Comparison of ENCODE assay signal across 10 cellular contexts in the genomic region with DNA sequence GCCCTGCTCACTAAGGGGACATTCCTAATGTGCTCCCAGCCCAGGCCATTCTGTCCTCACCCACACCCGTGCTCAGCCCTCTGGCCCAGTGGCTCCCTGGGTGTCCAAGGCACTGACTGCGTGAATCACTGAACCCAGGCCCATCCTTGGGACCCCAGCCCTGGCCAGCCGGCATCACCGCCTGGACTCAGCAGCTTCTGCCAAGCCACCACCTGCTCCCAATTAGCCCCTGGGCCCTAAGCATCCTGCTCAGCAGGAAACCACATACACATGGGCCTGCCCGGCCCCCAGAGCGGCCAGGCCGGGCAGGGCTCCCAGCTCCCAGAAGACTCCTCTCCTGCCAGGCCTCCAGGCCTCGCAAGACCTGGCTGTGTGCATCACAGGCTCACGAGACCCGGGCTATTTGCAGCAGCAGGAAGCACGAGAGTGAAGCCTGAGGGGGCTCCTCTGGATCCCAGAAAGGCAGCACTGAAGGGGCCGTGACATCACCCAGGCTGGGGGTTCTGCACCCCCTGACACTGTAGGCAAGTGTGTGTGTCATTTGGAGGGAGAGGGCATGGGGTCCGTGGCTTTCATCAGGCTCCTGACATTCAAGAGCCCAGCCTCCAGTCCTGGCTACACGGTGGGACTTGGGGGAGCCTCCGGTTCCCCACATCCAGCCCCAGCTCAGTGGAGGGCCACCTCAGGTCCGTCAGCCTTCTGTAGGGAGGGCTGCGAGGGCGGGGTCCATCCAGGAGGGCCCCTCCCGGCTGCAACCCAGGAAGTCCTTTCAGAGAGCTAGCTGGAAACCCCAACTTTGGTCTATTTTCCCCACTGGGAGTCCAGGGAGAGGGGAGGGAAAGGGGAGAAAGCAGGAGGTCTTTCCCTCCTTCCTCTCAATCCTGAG. TPM values are rescaled to one million over a fixed set of nuclear protein-coding genes. Genes with fewer than 3 reads are reported as not detected.
A peak's percentile ranks its signal among the peaks of the same experiment; 100 is the strongest.
DNase-seq lines count a peak whose midpoint lies in the region; ATAC-seq and TF ChIP-seq lines count a peak whose summit lies in the region.
"Had no signal": no experiment of that assay in that cellular context is flagged by ENCODE, and none has a peak within 500 bp of the region (broad histone marks: within the 10 kb centered on the region; RNA-seq: fewer than 3 reads in every experiment).

No MANE protein-coding gene starts in this region.

- H3K27me3 Mint-ChIP-seq in chondrocyte (ENCODE audit: low read depth): no peaks in the 10 kb centered on the region

- no peaks in the 10 kb centered on the region for H3K9me3 ChIP-seq in subcutaneous abdominal adipose tissue (ENCODE audit: control insufficient read depth in 5 of 5, low read length in 5 of 5)
- H3K9me3 ChIP-seq: SJSA1 had no signal

- H3K9me3 Mint-ChIP-seq in chondrocyte (ENCODE audit: low read depth): no peaks in the 10 kb centered on the region

- peaks cover 6% of the 10 kb centered on the region for H3K36me3 Mint-ChIP-seq in chondrocyte (ENCODE audit: low read depth)

- peaks cover 0 to 34% (median 24%) of the 10 kb centered on the region in 5 donors for H3K4me1 ChIP-seq in subcutaneous abdominal adipose tissue (ENCODE audit: control insufficient read depth in 5 of 5, insufficient read depth in 5 of 5, low read length in 5 of 5)
- H3K4me1 ChIP-seq: parathyroid adenoma had no signal

- H3K27ac Mint-ChIP-seq in chondrocyte (ENCODE audit: unreplicated experiment): peak overlapping the region; percentile 90

- peak overlapping the region in 2 of 5 donors; percentile 29 to 48 for H3K9ac ChIP-seq in subcutaneous abdominal adipose tissue (ENCODE audit: low read length in 5 of 5)
- H3K9ac ChIP-seq: parathyroid adenoma had no signal

- H3K4me3 ChIP-seq in kidney epithelial cell (ENCODE audit: low read depth, low read length) (peak overlapping the region; percentile 76), subcutaneous abdominal adipose tissue (ENCODE audit: low read depth in 1 of 5, low read length in 5 of 5) (peak overlapping the region in 4 of 5 donors; percentile 6 to 43 (median 16))

- peaks cover 59% of the 10 kb centered on the region for H3K4me1 Mint-ChIP-seq in chondrocyte (ENCODE audit: low read depth)

- H3K27ac ChIP-seq in subcutaneous abdominal adipose tissue (ENCODE audit: low read depth, low read length): no peak overlapping the region
- H3K27ac ChIP-seq: parathyroid adenoma, SJSA1 had no signal

- no peak for TF ChIP-seq CTCF in chondrocyte (IDR thresholded peaks at IDR 0.05)
- no peak for TF ChIP-seq CTCF in kidney epithelial cell (IDR thresholded peaks at IDR 0.05; ENCODE audit: insufficient read depth, low read length, poor library complexity, severe bottlenecking)

- ATAC-seq in GM21825 (IDR thresholded peaks at IDR 0.05; ENCODE audit: unreplicated experiment): no peak

- DNase-seq in HT1080 (ENCODE audit: low read depth): peak; percentile 23
- DNase-seq in chondrocyte (ENCODE audit: low spot score): no peak
- no peak for DNase-seq in kidney epithelial cell (ENCODE audit: low read depth)
- DNase-seq in Ammon's horn (ENCODE audit: low spot score): no peak
- no peak for DNase-seq in NCI-H526 (lab: John Stamatoyannopoulos, UW)
- no peak for DNase-seq in activated CD4-positive, alpha-beta T cell treated with anti-CD3 and anti-CD28 coated beads, Interleukin-2, amount 50 U/mL, for 48 hours

- peak overlapping the region; percentile 81 for H3K4me3 Mint-ChIP-seq in chondrocyte (ENCODE audit: unreplicated experiment)

- H3K27me3 ChIP-seq in kidney epithelial cell (ENCODE audit: control insufficient read depth, insufficient read depth, low read length) (no peaks in the 10 kb centered on the region), subcutaneous abdominal adipose tissue (ENCODE audit: control insufficient read depth in 5 of 5, insufficient read depth in 4 of 5, low read length in 5 of 5) (peaks cover 0 to 5% (median 3%) of the 10 kb centered on the region in 5 donors)
- H3K27me3 ChIP-seq: SJSA1 had no signal

- no peaks in the 10 kb centered on the region for H3K36me3 ChIP-seq in kidney epithelial cell (ENCODE audit: control insufficient read depth, insufficient read depth, low read length)
- no peaks in the 10 kb centered on the region for H3K36me3 ChIP-seq in subcutaneous abdominal adipose tissue (ENCODE audit: control insufficient read depth in 5 of 5, insufficient read depth in 5 of 5, low read length in 5 of 5)
- H3K36me3 ChIP-seq: SJSA1 had no signal

RNA-seq across cellular contexts. Expression of a gene that starts 1.6 kb away (rescaled TPM):
- total RNA-seq in HT1080 (2014; rRNA removed; shearing (Covaris generic)): not detected in 2 replicates
- 0.09 and 1.2 TPM in 2 replicates for polyA plus RNA-seq in HT1080 (2015; cell fraction: cytosol; rRNA removed)
- 0.66 and 1.3 TPM in 2 replicates for polyA plus RNA-seq in HT1080 (2015; cell fraction: nucleus; rRNA removed)
- total RNA-seq in chondrocyte (260 to 285 TPM (median 269 TPM) in 3 replicates), kidney epithelial cell (58.2 and 64.0 TPM in 2 replicates)

RNA-seq across cellular contexts. Expression of a gene that starts 32.9 kb away (rescaled TPM):
- total RNA-seq in HT1080 (2014; rRNA removed; shearing (Covaris generic)): 34.8 and 46.9 TPM in 2 replicates
- polyA plus RNA-seq in HT1080 (2015; cell fraction: cytosol; rRNA removed): 46.6 and 48.5 TPM in 2 replicates
- 34.2 and 46.5 TPM in 2 replicates for polyA plus RNA-seq in HT1080 (2015; cell fraction: nucleus; rRNA removed)
- total RNA-seq in chondrocyte (52.1 to 60.8 TPM (median 54.4 TPM) in 3 replicates), kidney epithelial cell (74.1 and 107 TPM in 2 replicates)

RNA-seq across cellular contexts. Expression of a gene that starts 57.1 kb away (rescaled TPM):
- total RNA-seq in HT1080 (2014; rRNA removed; shearing (Covaris generic)): 13.2 and 14.3 TPM in 2 replicates
- polyA plus RNA-seq in HT1080 (2015; cell fraction: cytosol; rRNA removed): 4.6 and 6.9 TPM in 2 replicates
- polyA plus RNA-seq in HT1080 (2015; cell fraction: nucleus; rRNA removed): 45.3 and 49.2 TPM in 2 replicates
- 24.7 to 32.2 TPM (median 26.2 TPM) in 3 replicates for total RNA-seq in chondrocyte
- 16.4 and 26.2 TPM in 2 replicates for total RNA-seq in kidney epithelial cell

Comparison
In these comparisons a context has a peak if more than half of its experiments do, and no peak if none do; other contexts are left out.
1. RNA of a gene that starts 1.6 kb away (total RNA-seq): 260 to 285 TPM in chondrocyte and 58.2 to 64.0 TPM in kidney epithelial cell; not detected in HT1080; every median in the first group is over 10 times any median in the second.